Comparison of ENCODE assay signal across 23 cellular contexts in genomic region chr15:28043625-28044520, GRCh38. TPM values are rescaled to one million over a fixed set of nuclear protein-coding genes. Genes with fewer than 3 reads are reported as not detected.
A peak's percentile ranks its signal among the peaks of the same experiment; 100 is the strongest.
DNase-seq lines count a peak whose midpoint lies in the region; ATAC-seq, FAIRE-seq and TF ChIP-seq lines count a peak whose summit lies in the region.
"Had no signal": no experiment of that assay in that cellular context is flagged by ENCODE, and none has a peak within 500 bp of the region (broad histone marks: within the 10 kb centered on the region; RNA-seq: fewer than 3 reads in every experiment).

No MANE protein-coding gene starts in this region.

- H3K9me2 ChIP-seq in SK-N-SH, result no peaks in the 10 kb centered on the region

- POLR2A ChIA-PET in SK-N-SH (lab: Yijun Ruan, JAX), result no interaction called here

- intact Hi-C loops in pancreas (cut with DNase I), result no loop called here
- intact Hi-C loops in breast epithelium (cut with DNase I; ENCODE audit: low total_unique reads), result no loop called here

- peak in 1 of 2 experiments; percentile 21; a peak in 1 of 4 replicates for TF ChIP-seq EP300 in SK-N-SH (IDR thresholded peaks at IDR 0.05; ENCODE audit: borderline replicate concordance in 1 of 2, low read depth in 1 of 2, low read length in 1 of 2)

- H3K36me3 ChIP-seq in SK-N-SH (replicated peaks in 1 of 2; ENCODE audit: control insufficient read depth in 1 of 2, insufficient read depth in 2 of 2, low read length in 1 of 2), result no peaks in the 10 kb centered on the region
- H3K36me3 ChIP-seq in pancreas, result no peaks in the 10 kb centered on the region
- no peaks in the 10 kb centered on the region for H3K36me3 ChIP-seq in breast epithelium
- H3K36me3 ChIP-seq: SJSA1 had no signal

- H3K27ac ChIP-seq in SK-N-SH (ENCODE audit: low read depth in 2 of 2, low read length in 1 of 2), result peak overlapping the region in 1 of 2 experiments; percentile 78; a peak in 2 of 4 replicates
- H3K27ac ChIP-seq in pancreas, result no peak overlapping the region
- no peak overlapping the region for H3K27ac ChIP-seq in breast epithelium
- H3K27ac ChIP-seq: C4-2B, SJSA1 had no signal

- TF ChIP-seq RAD21 in SK-N-SH (IDR thresholded peaks at IDR 0.05; ENCODE audit: low read length), result no peak

- WGBS in SK-N-SH (ENCODE audit: low lambda C conversion rate), result 13% methylated on average over 5 of the region's 5 CpGs
- WGBS in pancreas, 2 donors, result 52 to 61% methylated on average over 5 of the region's 5 CpGs

- no peak for TF ChIP-seq POLR2A in breast epithelium (IDR thresholded peaks at IDR 0.05)

- H3K4me2 ChIP-seq in SK-N-SH, result no peak overlapping the region

- no peak for TF ChIP-seq CTCF in SK-N-SH (IDR thresholded peaks at IDR 0.05)
- TF ChIP-seq CTCF in pancreas (IDR thresholded peaks at IDR 0.05), result no peak
- no peak for TF ChIP-seq CTCF in breast epithelium (IDR thresholded peaks at IDR 0.05)

- H3K4me1 ChIP-seq in SK-N-SH (ENCODE audit: control insufficient read depth in 1 of 2, insufficient read depth in 2 of 2, low read depth in 1 of 2, low read length in 1 of 2), result peaks cover 0 to 8% of the 10 kb centered on the region in 2 experiments; a peak in 2 of 4 replicates
- H3K4me1 ChIP-seq in pancreas, result no peaks in the 10 kb centered on the region
- H3K4me1 ChIP-seq in breast epithelium, result no peaks in the 10 kb centered on the region
- H3K4me1 ChIP-seq: SJSA1 had no signal

- H3K9ac ChIP-seq in SK-N-SH, result no peak overlapping the region

- H4K20me1 ChIP-seq in SK-N-SH (ENCODE audit: insufficient read depth), result no peaks in the 10 kb centered on the region

- H2AFZ ChIP-seq in SK-N-SH (ENCODE audit: low read depth), result no peak overlapping the region

- H3K79me2 ChIP-seq in SK-N-SH (ENCODE audit: insufficient read depth), result no peaks in the 10 kb centered on the region

- H3K27me3 ChIP-seq in SK-N-SH (ENCODE audit: insufficient read depth) (no peaks in the 10 kb centered on the region), pancreas (no peaks in the 10 kb centered on the region), breast epithelium (peaks cover 0 to 3% of the 10 kb centered on the region in 2 donors)
- H3K27me3 ChIP-seq: SJSA1 had no signal

- H3F3A ChIP-seq in SK-N-SH (replicated peaks; ENCODE audit: insufficient read depth), result no peaks in the 10 kb centered on the region

- H3K4me3 ChIP-seq in SK-N-SH (ENCODE audit: low read depth in 2 of 2, low read length in 1 of 2), result no peak overlapping the region
- H3K4me3 ChIP-seq in pancreas, result no peak overlapping the region
- H3K4me3 ChIP-seq in breast epithelium, result no peak overlapping the region
- H3K4me3 ChIP-seq: SJSA1 had no signal

- CTCF ChIA-PET in SK-N-SH (lab: Yijun Ruan, JAX), result interaction anchor here (0.7 to 2.0 kb wide), 4 partner anchors 22 to 1153 kb away, joined by 3 to 14 read pairs (median 4); no protein-coding TSS in a partner anchor

- peak; percentile 76 for FAIRE-seq in islet of Langerhans (lab: Jason Lieb, UNC)
- FAIRE-seq in pancreas (lab: Jason Lieb, UNC), result no peak
- FAIRE-seq: bronchial epithelial cell had no signal

- no peaks in the 10 kb centered on the region for H3K9me3 ChIP-seq in SK-N-SH
- no peaks in the 10 kb centered on the region for H3K9me3 ChIP-seq in pancreas
- no peaks in the 10 kb centered on the region for H3K9me3 ChIP-seq in breast epithelium
- H3K9me3 ChIP-seq: SJSA1 had no signal

- DNase-seq in HuH-7 (ENCODE audit: low spot score), result peak; percentile 28
- peak; percentile 45 for DNase-seq in SK-N-SH
- DNase-seq in pancreas, result no peak
- no peak for DNase-seq in COR-L47 (lab: John Stamatoyannopoulos, UW)
- DNase-seq in breast epithelium (ENCODE audit: low spot score in 2 of 2), result no peak
- no peak for DNase-seq in stimulated activated CD4-positive, alpha-beta T cell treated with anti-CD3 and anti-CD28 coated beads, Interleukin-2, amount 100 ng/mL, for 48 hours
- DNase-seq: activated CD4-positive, alpha-beta T cell treated with anti-CD3 and anti-CD28 coated beads for 36 hours; activated naive CD4-positive, alpha-beta T cell treated with Interleukin-2 at 50 U/mL for 16 hours; activated T-cell treated with anti-CD3 and anti-CD28 coated beads, Interleukin-2, amount 50 U/mL, for 72 hours; cortex of kidney; endodermal cell; kidney; NCI-H1092 treated with DMSO at 0.1 percent for 48 hours; NCI-H2081; NCI-H510A; stimulated activated naive CD4-positive, alpha-beta T cell treated with Interleukin-2 at 50 U/mL for 16 hours had no signal

- ATAC-seq in pancreas, result peak in 3 of 4 donors; percentile 60 to 76 (median 68)
- no peak for ATAC-seq in HG02678 (IDR thresholded peaks at IDR 0.05; ENCODE audit: unreplicated experiment)
- ATAC-seq: activated CD4-positive, alpha-beta T cell treated with anti-CD3 and anti-CD28 coated beads for 36 hours; activated T-cell treated with anti-CD3 and anti-CD28 coated beads, Interleukin-2, amount 50 U/mL, for 72 hours had no signal

TF ChIP-seq in SK-N-SH, 30 proteins besides CTCF, POLR2A, EP300 and RAD21:
- TF ChIP-seq POLR2AphosphoS5 (IDR thresholded peaks at IDR 0.05; ENCODE audit: low read depth, low read length) (no peak), USF1 (IDR thresholded peaks at IDR 0.05; ENCODE audit: borderline replicate concordance, low read depth) (no peak), MEF2A (IDR thresholded peaks at IDR 0.05; ENCODE audit: borderline replicate concordance, low read depth) (no peak), FOXJ3 (CRISPR knock-in tag; IDR thresholded peaks at IDR 0.05) (no peak), MXI1 (IDR thresholded peaks at IDR 0.05; ENCODE audit: low read depth, low read length) (no peak), FOXM1 (IDR thresholded peaks at IDR 0.05; ENCODE audit: low read depth) (no peak), RCOR1 (IDR thresholded peaks at IDR 0.05; ENCODE audit: low read length) (peak; percentile 67; the same call in 1 of the 2 replicates), TCF12 (IDR thresholded peaks at IDR 0.05) (0 out of 2 replicates have a peak, but pooled peaks have one; percentile 20), NFIC (IDR thresholded peaks at IDR 0.05; ENCODE audit: borderline replicate concordance) (no peak)
- TF ChIP-seq, protein P1, sequence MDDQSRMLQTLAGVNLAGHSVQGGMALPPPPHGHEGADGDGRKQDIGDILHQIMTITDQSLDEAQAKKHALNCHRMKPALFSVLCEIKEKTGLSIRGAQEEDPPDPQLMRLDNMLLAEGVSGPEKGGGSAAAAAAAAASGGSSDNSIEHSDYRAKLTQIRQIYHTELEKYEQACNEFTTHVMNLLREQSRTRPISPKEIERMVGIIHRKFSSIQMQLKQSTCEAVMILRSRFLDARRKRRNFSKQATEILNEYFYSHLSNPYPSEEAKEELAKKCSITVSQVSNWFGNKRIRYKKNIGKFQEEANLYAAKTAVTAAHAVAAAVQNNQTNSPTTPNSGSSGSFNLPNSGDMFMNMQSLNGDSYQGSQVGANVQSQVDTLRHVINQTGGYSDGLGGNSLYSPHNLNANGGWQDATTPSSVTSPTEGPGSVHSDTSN (IDR thresholded peaks at IDR 0.05), result no peak

RNA-seq across cellular contexts. Expression of gene OCA2, which starts 55.2 kb away (rescaled TPM):
- 0.10 and 0.16 TPM in 2 replicates for polyA plus RNA-seq in SK-N-SH (2012; rRNA removed)
- polyA plus RNA-seq in SK-N-SH (2012; cell fraction: cytosol; rRNA removed), result 0.05 and 0.12 TPM in 2 replicates
- 0.14 and 0.15 TPM in 2 replicates for polyA plus RNA-seq in SK-N-SH (2012; cell fraction: nucleus; rRNA removed)
- under 1 TPM in 3 of 6 donors, not detected in 3; 0.12 to 0.31 (median 0.12) TPM for total RNA-seq in pancreas
- under 1 TPM in 1 of 2 donors, not detected in 1; 0.23 TPM for polyA plus RNA-seq in pancreas
- under 1 TPM; 0.59 to 0.80 (median 0.66) TPM for total RNA-seq in breast epithelium
- total RNA-seq: activated CD4-positive, alpha-beta T cell treated with anti-CD3 and anti-CD28 coated beads for 36 hours; RPMI7951 had no signal
- polyA plus RNA-seq: IgD-negative memory B cell had no signal

Comparison
In these comparisons a context has a peak if more than half of its experiments do, and no peak if none do; other contexts are left out.
1. DNase-seq: peak in HuH-7 (single experiment) and SK-N-SH (single experiment); none in pancreas (0 of 6), COR-L47 (single experiment), breast epithelium (0 of 2) and stimulated activated CD4-positive, alpha-beta T cell treated with anti-CD3 and anti-CD28 coated beads, Interleukin-2, amount 100 ng/mL, for 48 hours (0 of 2).